Comparison of ENCODE assay signal across 16 cellular contexts in genomic region chr10:123761666-123762230, GRCh38.
DNase-seq lines count a peak whose midpoint lies in the region; ATAC-seq and TF ChIP-seq lines count a peak whose summit lies in the region.
"Had no signal": no experiment of that assay in that cellular context is flagged by ENCODE, and none has a peak within 500 bp of the region (broad histone marks: within the 10 kb centered on the region; RNA-seq: fewer than 3 reads in every experiment).

No MANE protein-coding gene starts in this region.

- H3K27me3 ChIP-seq in H7 (ENCODE audit: control insufficient read depth, insufficient read depth, low read length) (no peaks in the 10 kb centered on the region), HCT116 (ENCODE audit: insufficient read depth, low read length) (peaks cover 78% of the 10 kb centered on the region), endodermal cell (ENCODE audit: control insufficient read depth, insufficient read depth, low read length, poor library complexity, severe bottlenecking) (no peaks in the 10 kb centered on the region), mesendoderm (ENCODE audit: insufficient read depth, low read length, poor library complexity) (no peaks in the 10 kb centered on the region)

- H3K9ac ChIP-seq in HCT116 (ENCODE audit: low read length) (no peak overlapping the region), endodermal cell (ENCODE audit: extremely low read depth, low read length, poor library complexity, severe bottlenecking) (no peak overlapping the region), mesendoderm (ENCODE audit: low read length) (no peak overlapping the region)
- H3K9ac ChIP-seq: GM23248 had no signal

- H4K8ac ChIP-seq in mesendoderm (ENCODE audit: low read depth, low read length) = no peak overlapping the region

- no peak for TF ChIP-seq POLR2A in HCT116 (IDR thresholded peaks at IDR 0.05; ENCODE audit: borderline replicate concordance, extremely low read depth, insufficient read depth, insufficient read length)

- H3K4me3 Mint-ChIP-seq in endodermal cell (no peak overlapping the region), type B pancreatic cell (no peak overlapping the region), glutamatergic neuron (ENCODE audit: unreplicated experiment) (no peak overlapping the region)
- H3K4me3 Mint-ChIP-seq: CD4-positive, alpha-beta T cell; IgD-negative memory B cell had no signal

- H3K18ac ChIP-seq in mesendoderm (ENCODE audit: low read length) = no peak overlapping the region

- H3K4me1 ChIP-seq in HCT116 (ENCODE audit: control insufficient read depth in 1 of 2, insufficient read depth in 2 of 2, low read length in 2 of 2) (no peaks in the 10 kb centered on the region), endodermal cell (ENCODE audit: control insufficient read depth, insufficient read depth, low read length) (no peaks in the 10 kb centered on the region), mesendoderm (ENCODE audit: control insufficient read depth, low read depth, low read length) (no peaks in the 10 kb centered on the region)
- H3K4me1 ChIP-seq: HAP-1 had no signal

- no peaks in the 10 kb centered on the region for H3K36me3 ChIP-seq in H7 (replicated peaks; ENCODE audit: control insufficient read depth, insufficient read depth, low read length)
- no peaks in the 10 kb centered on the region for H3K36me3 ChIP-seq in HCT116 (ENCODE audit: control insufficient read depth in 1 of 2, insufficient read depth in 2 of 2, low read length in 2 of 2)
- no peaks in the 10 kb centered on the region for H3K36me3 ChIP-seq in endodermal cell (ENCODE audit: control insufficient read depth, insufficient read depth, low read length)
- no peaks in the 10 kb centered on the region for H3K36me3 ChIP-seq in mesendoderm (ENCODE audit: control insufficient read depth, insufficient read depth, low read length)
- H3K36me3 ChIP-seq: HAP-1 had no signal

- no TSS peak for BruUV-seq in HCT116 (replicated peaks; lab: Mats Ljungman, UMichigan)

- H3K9me3 ChIP-seq in HCT116 (ENCODE audit: control insufficient read depth in 1 of 2, insufficient read depth in 1 of 2, low read depth in 1 of 2, low read length in 2 of 2) (no peaks in the 10 kb centered on the region), endodermal cell (ENCODE audit: control insufficient read depth, low read length) (no peaks in the 10 kb centered on the region)
- H3K9me3 ChIP-seq: HAP-1 had no signal

- H3K27ac Mint-ChIP-seq in endodermal cell = no peak overlapping the region
- peak overlapping the region; percentile 63 for H3K27ac Mint-ChIP-seq in type B pancreatic cell
- no peak overlapping the region for H3K27ac Mint-ChIP-seq in glutamatergic neuron (ENCODE audit: unreplicated experiment)
- H3K27ac Mint-ChIP-seq: CD4-positive, alpha-beta T cell; IgD-negative memory B cell had no signal

- H3K4me2 ChIP-seq in HCT116 (ENCODE audit: low read length) (no peak overlapping the region), mesendoderm (ENCODE audit: low read length) (no peak overlapping the region)

- no peaks in the 10 kb centered on the region for H3K79me2 ChIP-seq in HCT116 (ENCODE audit: insufficient read depth, low read length)
- no peaks in the 10 kb centered on the region for H3K79me2 ChIP-seq in mesendoderm (ENCODE audit: control insufficient read depth, insufficient read depth, low read length)

- POLR2A ChIA-PET in HCT116 (lab: Charles Lee) = no interaction called here

- no peak overlapping the region for H4K5ac ChIP-seq in mesendoderm (ENCODE audit: low read length)

- H3K4me3 ChIP-seq in H7 (ENCODE audit: insufficient read depth, low read depth, low read length) (no peak overlapping the region), HCT116 (replicated peaks in 1 of 2; ENCODE audit: low read depth in 1 of 2, low read length in 2 of 2) (no peak overlapping the region), endodermal cell (ENCODE audit: low read length) (no peak overlapping the region), mesendoderm (ENCODE audit: low read length) (no peak overlapping the region)
- H3K4me3 ChIP-seq: GM23248, HAP-1 had no signal

- TF ChIP-seq RAD21 in HCT116 (IDR thresholded peaks at IDR 0.05; ENCODE audit: low read depth) = no peak

- H3K4me1 Mint-ChIP-seq in endodermal cell (no peaks in the 10 kb centered on the region), type B pancreatic cell (ENCODE audit: unreplicated experiment) (peaks cover 6% of the 10 kb centered on the region), glutamatergic neuron (ENCODE audit: low read depth, unreplicated experiment) (peaks cover 7% of the 10 kb centered on the region)
- H3K4me1 Mint-ChIP-seq: IgD-negative memory B cell had no signal

- no peak overlapping the region for H2BK15ac ChIP-seq in mesendoderm (replicated peaks; ENCODE audit: low read depth)

- no peak overlapping the region for H2AK5ac ChIP-seq in mesendoderm (ENCODE audit: low read length)

- peak; percentile 27; the same call in 1 of the 2 replicates for ATAC-seq in HCT116
- ATAC-seq in HG02623 (IDR thresholded peaks at IDR 0.05; ENCODE audit: unreplicated experiment) = no peak
- ATAC-seq: HepG2 had no signal

- no peaks in the 10 kb centered on the region for H4K20me1 ChIP-seq in HCT116 (ENCODE audit: insufficient read depth)

- H3K27me3 Mint-ChIP-seq in endodermal cell (ENCODE audit: insufficient read depth) (no peaks in the 10 kb centered on the region), type B pancreatic cell (peaks cover 18% of the 10 kb centered on the region), glutamatergic neuron (ENCODE audit: unreplicated experiment) (peaks cover 1% of the 10 kb centered on the region)

- no peaks in the 10 kb centered on the region for H3K79me1 ChIP-seq in mesendoderm (ENCODE audit: low read length)

- H3K9me3 Mint-ChIP-seq in endodermal cell = no peaks in the 10 kb centered on the region
- H3K9me3 Mint-ChIP-seq in type B pancreatic cell = no peaks in the 10 kb centered on the region
- H3K9me3 Mint-ChIP-seq in glutamatergic neuron (ENCODE audit: unreplicated experiment) = no peaks in the 10 kb centered on the region
- H3K9me3 Mint-ChIP-seq: CD4-positive, alpha-beta T cell had no signal

- CTCF ChIA-PET in HCT116 (lab: Charles Lee) = no interaction called here

- 84 to 90% methylated on average over 11 to 23 of the region's 23 CpGs for WGBS in endodermal cell (ENCODE audit: insufficient coverage in 1 of 2, insufficient read length in 1 of 2), 2 experiments
- WGBS in mesendoderm (ENCODE audit: extremely low coverage, insufficient coverage, low lambda C conversion rate) = no CpG with 5 or more reads among the region's 23 CpGs

- RAD21 ChIA-PET in HCT116 (lab: Charles Lee; ENCODE audit: low non-redundant PET in 1 of 2, low total read pairs in 2 of 2, uncharacterized antibody in 2 of 2, unreplicated experiment in 2 of 2) = no interaction called here

- H3K56ac ChIP-seq in mesendoderm (ENCODE audit: low read length) = no peak overlapping the region

- H2BK5ac ChIP-seq in mesendoderm (ENCODE audit: low read length) = no peak overlapping the region

- no peak overlapping the region for H3K4ac ChIP-seq in mesendoderm (ENCODE audit: low read depth, low read length)

- TF ChIP-seq CTCF in HCT116 (IDR thresholded peaks at IDR 0.05 in 2 of 3, conservative IDR thresholded peaks at IDR 0.05 in 1 of 3; ENCODE audit: borderline replicate concordance in 1 of 3, insufficient read depth in 1 of 3, low read depth in 2 of 3, low read length in 2 of 3) (no peak), endodermal cell (conservative IDR thresholded peaks at IDR 0.05) (no peak), type B pancreatic cell (conservative IDR thresholded peaks at IDR 0.05) (no peak), glutamatergic neuron (IDR thresholded peaks at IDR 0.05; ENCODE audit: partially characterized antibody, unreplicated experiment) (no peak)

- H3K36me3 Mint-ChIP-seq in endodermal cell (ENCODE audit: low read depth) (no peaks in the 10 kb centered on the region), type B pancreatic cell (no peaks in the 10 kb centered on the region), glutamatergic neuron (ENCODE audit: unreplicated experiment) (no peaks in the 10 kb centered on the region)
- H3K36me3 Mint-ChIP-seq: IgD-negative memory B cell had no signal

- no peaks in the 10 kb centered on the region for H3K9me2 ChIP-seq in HCT116 (ENCODE audit: insufficient read depth)

- H3K23ac ChIP-seq in mesendoderm (ENCODE audit: low read length) = no peak overlapping the region

- H3K27ac ChIP-seq in HCT116 (ENCODE audit: low read depth, low read length) = no peak overlapping the region
- H3K27ac ChIP-seq in endodermal cell (ENCODE audit: low read depth, low read length) = no peak overlapping the region
- H3K27ac ChIP-seq in mesendoderm (ENCODE audit: low read depth, low read length) = no peak overlapping the region
- H3K27ac ChIP-seq: C4-2B, GM23248 had no signal

- H2AFZ ChIP-seq in HCT116 (ENCODE audit: low read depth, low read length, poor library complexity, severe bottlenecking) = no peak overlapping the region
- H2AFZ ChIP-seq: GM23248 had no signal

- DNase-seq in H7 (peak; percentile 58), HCT116 (ENCODE audit: low read depth, low spot score) (no peak), endodermal cell (peak; percentile 44), type B pancreatic cell (ENCODE audit: extremely low spot score, unreplicated experiment) (no peak), glutamatergic neuron (no peak), mesendoderm (no peak)
- DNase-seq: ACHN; Caco-2; CD4-positive, alpha-beta T cell; GM23248; KBM-7 had no signal

- no peak overlapping the region for H2BK120ac ChIP-seq in mesendoderm (ENCODE audit: low read depth, low read length)

- intact Hi-C loops in HCT116 (cut with micrococcal nuclease) = no loop called here

TF ChIP-seq in HCT116, 20 proteins besides CTCF, POLR2A, EP300 and RAD21:
- TF ChIP-seq CBX3 (IDR thresholded peaks at IDR 0.05; ENCODE audit: low read depth) = no peak

Comparison
In these comparisons a context has a peak if more than half of its experiments do, and no peak if none do; other contexts are left out.
1. DNase-seq: peak in H7 (single experiment) and endodermal cell (single experiment); none in HCT116 (single experiment), type B pancreatic cell (single experiment), glutamatergic neuron (single experiment) and mesendoderm (single experiment).